In genomic region chr12:96448287-96448686, GRCh38 we compare ENCODE assay signal across 11 cellular contexts. TPM values are rescaled to one million over a fixed set of nuclear protein-coding genes. Genes with fewer than 3 reads are reported as not detected.
DNase-seq lines count a peak whose midpoint lies in the region; ATAC-seq and TF ChIP-seq lines count a peak whose summit lies in the region.
"Had no signal": no experiment of that assay in that cellular context is flagged by ENCODE, and none has a peak within 500 bp of the region (broad histone marks: within the 10 kb centered on the region; RNA-seq: fewer than 3 reads in every experiment).

No MANE protein-coding gene starts in this region.

- H3K27me3 Mint-ChIP-seq in progenitor cell of endocrine pancreas = no peaks in the 10 kb centered on the region

- peak overlapping the region; percentile 64; the same call in 1 of the 2 replicates for H2BK120ac ChIP-seq in IMR-90 (ENCODE audit: low read depth, low read length)

- ATAC-seq in IMR-90 (ENCODE audit: low read depth) (peak; percentile 37), HG03159 (IDR thresholded peaks at IDR 0.05; ENCODE audit: unreplicated experiment) (no peak), HG03175 (IDR thresholded peaks at IDR 0.05; ENCODE audit: unreplicated experiment) (no peak)

- peak overlapping the region in 1 of 2 experiments; percentile 2; a peak in 1 of 4 replicates for H4K8ac ChIP-seq in IMR-90 (ENCODE audit: low read depth in 2 of 2, low read length in 2 of 2)

- no peak overlapping the region for H3K4me3 ChIP-seq in IMR-90 (ENCODE audit: insufficient read depth, low read depth, low read length)
- no peak overlapping the region for H3K4me3 ChIP-seq in brain microvascular endothelial cell (ENCODE audit: low read depth, low read length)
- H3K4me3 ChIP-seq in ovary = no peak overlapping the region

- POLR2A ChIA-PET in IMR-90 (lab: Charles Lee; ENCODE audit: unreplicated experiment) = no interaction called here

- CTCF ChIA-PET in IMR-90 (lab: Yijun Ruan, JAX) = interaction anchor here (0.6 to 0.7 kb wide), 2 partner anchors 11 to 22 kb away, joined by 3 to 5 read pairs; no protein-coding TSS in a partner anchor

- no peaks in the 10 kb centered on the region for H3K36me3 ChIP-seq in IMR-90 (ENCODE audit: control insufficient read depth, insufficient read depth, low read length)
- H3K36me3 ChIP-seq in brain microvascular endothelial cell (replicated peaks) = no peaks in the 10 kb centered on the region
- H3K36me3 ChIP-seq in ovary = no peaks in the 10 kb centered on the region

- H3K4me2 ChIP-seq in IMR-90 (ENCODE audit: low read depth, low read length) = no peak overlapping the region

- no peak for TF ChIP-seq RAD21 in IMR-90 (IDR thresholded peaks at IDR 0.05; ENCODE audit: low read length)

- H3K14ac ChIP-seq in IMR-90 (replicated peaks; ENCODE audit: low read depth, low read length) = no peak overlapping the region

- H4K91ac ChIP-seq in IMR-90 (ENCODE audit: insufficient read depth, low read depth, low read length) = no peak overlapping the region

- H3K18ac ChIP-seq in IMR-90 (ENCODE audit: low read depth, low read length) = no peak overlapping the region

- dilution Hi-C loops in IMR-90 (cut with HindIII; ENCODE audit: low sequenced_read_pairs, unreplicated experiment) = no loop called here

- TF ChIP-seq CTCF in IMR-90 (conservative IDR thresholded peaks at IDR 0.05; ENCODE audit: low read depth, low read length) (no peak), brain microvascular endothelial cell (IDR thresholded peaks at IDR 0.05; ENCODE audit: low read depth, low read length, missing control alignments) (no peak), ovary (IDR thresholded peaks at IDR 0.05) (no peak), progenitor cell of endocrine pancreas (IDR thresholded peaks at IDR 0.05; ENCODE audit: unreplicated experiment) (no peak)

- no peaks in the 10 kb centered on the region for H3K9me1 ChIP-seq in IMR-90 (ENCODE audit: insufficient read depth, low read length)

- intact Hi-C loops in IMR-90 (cut with micrococcal nuclease) = no loop called here
- intact Hi-C loops in ovary (cut with DNase I) = no loop called here

- no peak for TF ChIP-seq POLR2A in IMR-90 (IDR thresholded peaks at IDR 0.05; ENCODE audit: low read depth, low read length)
- no peak for TF ChIP-seq POLR2A in ovary (IDR thresholded peaks at IDR 0.05)

- H2AK9ac ChIP-seq in IMR-90 (replicated peaks; ENCODE audit: low read depth, low read length, poor library complexity) = no peak overlapping the region

- H3K4me3 Mint-ChIP-seq in progenitor cell of endocrine pancreas (ENCODE audit: low read depth) = no peak overlapping the region
- H3K4me3 Mint-ChIP-seq: activated CD4-positive, alpha-beta memory T cell treated with anti-CD3 and anti-CD28 coated beads, Interleukin-2, amount 10 ng/mL, durations not matched to agents 7 days and 5 days had no signal

- H3K36me3 Mint-ChIP-seq in progenitor cell of endocrine pancreas (ENCODE audit: insufficient read depth) = no peaks in the 10 kb centered on the region

- H4K5ac ChIP-seq in IMR-90 (ENCODE audit: low read depth, low read length) = no peak overlapping the region

- no peaks in the 10 kb centered on the region for H4K20me1 ChIP-seq in IMR-90 (ENCODE audit: insufficient read depth, low read length)

- H2BK5ac ChIP-seq in IMR-90 (ENCODE audit: low read depth, low read length, poor library complexity, severe bottlenecking) = peak overlapping the region; percentile 18

- no peak overlapping the region for H2BK15ac ChIP-seq in IMR-90 (ENCODE audit: low read depth, low read length)

- H2AFZ ChIP-seq in IMR-90 (replicated peaks; ENCODE audit: low read length, poor library complexity) = peak overlapping the region; percentile 67

- no peak overlapping the region for H3K56ac ChIP-seq in IMR-90 (ENCODE audit: extremely low read depth, insufficient read depth, low read length)

- H3K4me1 ChIP-seq in IMR-90 (ENCODE audit: control insufficient read depth, insufficient read depth, low read length) (peaks cover 7% of the 10 kb centered on the region), ovary (ENCODE audit: insufficient read depth) (no peaks in the 10 kb centered on the region)

- no peak overlapping the region for H3K23ac ChIP-seq in IMR-90 (ENCODE audit: low read depth, low read length)

- TF ChIP-seq EP300 in ovary (IDR thresholded peaks at IDR 0.05) = no peak

- no peak overlapping the region for H2AK5ac ChIP-seq in IMR-90 (ENCODE audit: low read depth, low read length)

- H3K27ac ChIP-seq in IMR-90 (ENCODE audit: insufficient read depth, low read length) (no peak overlapping the region), brain microvascular endothelial cell (peak overlapping the region; percentile 100), ovary (no peak overlapping the region)

- H2BK20ac ChIP-seq in IMR-90 (ENCODE audit: low read depth, low read length) = peak overlapping the region; percentile 26; the same call in 1 of the 2 replicates

- no peaks in the 10 kb centered on the region for H3K4me1 Mint-ChIP-seq in progenitor cell of endocrine pancreas (ENCODE audit: low read depth)

- H3K4ac ChIP-seq in IMR-90 (ENCODE audit: low read depth, low read length) = peak overlapping the region; percentile 15; the same call in 1 of the 2 replicates

- WGBS in IMR-90 (ENCODE audit: extremely low coverage in 2 of 2, insufficient read length in 1 of 2), 2 experiments = 0% methylated on average over 1 of the region's 3 CpGs; no CpG with 5 or more reads in 1 of the 2 experiments
- 77 to 84% (median 81%) methylated on average over 3 of the region's 3 CpGs for WGBS in ovary, 3 donors

- no peaks in the 10 kb centered on the region for H3K79me1 ChIP-seq in IMR-90 (ENCODE audit: low read depth in 1 of 2, low read length in 2 of 2)

- H3K27me3 ChIP-seq in IMR-90 (ENCODE audit: control insufficient read depth, insufficient read depth, low read length) = no peaks in the 10 kb centered on the region
- H3K27me3 ChIP-seq in brain microvascular endothelial cell (replicated peaks) = no peaks in the 10 kb centered on the region
- H3K27me3 ChIP-seq in ovary = no peaks in the 10 kb centered on the region

- peak; percentile 64 for DNase-seq in Caki2 (ENCODE audit: low read depth)
- DNase-seq in IMR-90 = peak; percentile 96
- peak; percentile 72 for DNase-seq in brain microvascular endothelial cell
- DNase-seq in lung microvascular endothelial cell (ENCODE audit: low read depth in 2 of 2) = peak; percentile 90 to 98
- no peak for DNase-seq in ovary
- DNase-seq in progenitor cell of endocrine pancreas (ENCODE audit: low spot score, unreplicated experiment) = no peak
- DNase-seq: activated CD4-positive, alpha-beta memory T cell treated with anti-CD3 and anti-CD28 coated beads, Interleukin-2, amount 10 ng/mL, durations not matched to agents 7 days and 5 days; kidney; substantia nigra had no signal

- H3K27ac Mint-ChIP-seq in progenitor cell of endocrine pancreas = no peak overlapping the region
- H3K27ac Mint-ChIP-seq: activated CD4-positive, alpha-beta memory T cell treated with anti-CD3 and anti-CD28 coated beads, Interleukin-2, amount 10 ng/mL, durations not matched to agents 7 days and 5 days had no signal

- no TSS peak for BruUV-seq in IMR-90 (replicated peaks; lab: Mats Ljungman, UMichigan)

- H3K9me3 ChIP-seq in IMR-90 (ENCODE audit: control insufficient read depth, insufficient read depth, low read length) = no peaks in the 10 kb centered on the region
- H3K9me3 ChIP-seq in ovary = no peaks in the 10 kb centered on the region

- peaks cover 16% of the 10 kb centered on the region for H3K9me3 Mint-ChIP-seq in progenitor cell of endocrine pancreas (ENCODE audit: low read depth)

- in situ Hi-C loops in Caki2 (cut with HindIII; ENCODE audit: low pct_unique_long_range_greater_than_20kb, low sequenced_read_pairs) = no loop called here
- in situ Hi-C loops in IMR-90 (cut with MboI; ENCODE audit: low sequenced_read_pairs) = no loop called here
- in situ Hi-C loops in brain microvascular endothelial cell (cut with HindIII; ENCODE audit: low pct_ligation_motif_present, low sequenced_read_pairs) = no loop called here

- no peak overlapping the region for H3K9ac ChIP-seq in IMR-90 (ENCODE audit: low read depth, low read length)

TF ChIP-seq in IMR-90, 13 proteins besides CTCF, POLR2A, EP300 and RAD21:
- no peak for TF ChIP-seq RCOR1 (IDR thresholded peaks at IDR 0.05; ENCODE audit: insufficient replicate concordance, low read length)
- peak; percentile 59; the same call in 1 of the 2 replicates for TF ChIP-seq FOS (IDR thresholded peaks at IDR 0.05; ENCODE audit: low read depth, low read length)

RNA-seq across cellular contexts. Expression of gene CFAP54, which starts 41.1 kb away (rescaled TPM):
- total RNA-seq in Caki2 (2014; rRNA removed; shearing (Covaris generic); ENCODE audit: low replicate concordance) = 1.0 and 6.7 TPM in 2 replicates
- total RNA-seq in IMR-90 (2012; rRNA removed) = 0.18 and 0.28 TPM in 2 replicates
- polyA plus RNA-seq in IMR-90 (2012; rRNA removed) = 0.19 and 0.41 TPM in 2 replicates
- polyA plus RNA-seq in IMR-90 (2012; cell fraction: cytosol; rRNA removed) = 0.38 and 0.88 TPM in 2 replicates
- 0.35 and 0.91 TPM in 2 replicates for polyA plus RNA-seq in IMR-90 (2012; cell fraction: nucleus; rRNA removed; ENCODE audit: low replicate concordance)
- 7.8 and 9.7 TPM in 2 replicates for total RNA-seq in lung microvascular endothelial cell
- total RNA-seq in ovary = 10 to 100 TPM in 1 of 7 donors, 1 to 10 TPM in 4, under 1 TPM in 2; 0.58 to 29.8 (median 2.1) TPM
- polyA plus RNA-seq in ovary = under 1 TPM; 0.15 to 0.37 TPM
- total RNA-seq in progenitor cell of endocrine pancreas = 5.9 TPM in 2 replicates

RNA-seq across cellular contexts. Expression of gene CDK17, which starts 48.0 kb away (rescaled TPM):
- total RNA-seq in Caki2 (2014; rRNA removed; shearing (Covaris generic); ENCODE audit: low replicate concordance) = 25.8 and 28.5 TPM in 2 replicates
- total RNA-seq in IMR-90 (2012; rRNA removed) = 50.2 and 58.9 TPM in 2 replicates
- polyA plus RNA-seq in IMR-90 (2012; rRNA removed) = 14.5 and 15.4 TPM in 2 replicates
- polyA plus RNA-seq in IMR-90 (2012; cell fraction: cytosol; rRNA removed) = 6.0 and 8.4 TPM in 2 replicates
- polyA plus RNA-seq in IMR-90 (2012; cell fraction: nucleus; rRNA removed; ENCODE audit: low replicate concordance) = 8.1 and 41.6 TPM in 2 replicates
- 94.1 and 127 TPM in 2 replicates for total RNA-seq in lung microvascular endothelial cell
- total RNA-seq in ovary = 10 to 100 TPM; 28.0 to 59.2 (median 31.4) TPM
- 10 to 100 TPM; 13.8 to 23.0 TPM for polyA plus RNA-seq in ovary
- 32.3 and 35.9 TPM in 2 replicates for total RNA-seq in progenitor cell of endocrine pancreas

Comparison
In these comparisons a context has a peak if more than half of its experiments do, and no peak if none do; other contexts are left out.
1. DNase-seq: peak in Caki2 (single experiment), IMR-90 (single experiment), brain microvascular endothelial cell (single experiment) and lung microvascular endothelial cell (2 of 2); none in ovary (0 of 5) and progenitor cell of endocrine pancreas (single experiment).